In genomic region chr19:30883071-30883470, GRCh38 we compare ENCODE assay signal across 22 cellular contexts.
"Had no signal": no experiment of that assay in that cellular context is flagged by ENCODE, and none has a peak within 500 bp of the region (broad histone marks: within the 10 kb centered on the region; RNA-seq: fewer than 3 reads in every experiment).

No MANE protein-coding gene starts in this region.

- H3K36me3 ChIP-seq: esophagus muscularis mucosa, ovary, sigmoid colon, stomach, thyroid gland, vagina had no signal

- H3K27me3 ChIP-seq: ovary, sigmoid colon, thyroid gland, vagina had no signal

- H3K27ac ChIP-seq: dorsolateral prefrontal cortex, epithelial cell of prostate, esophagus muscularis mucosa, ovary, psoas muscle, sigmoid colon, stomach, thyroid gland, vagina had no signal

- H3K36me3 Mint-ChIP-seq: naive thymus-derived CD8-positive, alpha-beta T cell; stimulated activated effector memory CD8-positive, alpha-beta T cell treated with anti-CD3 and anti-CD28 coated beads, Interleukin-12 subunit alpha, Interleukin-12 subunit beta, amount 100 ng/mL, for 72 hours had no signal

- H3K4me3 ChIP-seq: dorsolateral prefrontal cortex, esophagus muscularis mucosa, ovary, psoas muscle, sigmoid colon, stomach, thyroid gland, vagina had no signal

- H3K9me3 ChIP-seq: esophagus muscularis mucosa, ovary, psoas muscle, sigmoid colon, thyroid gland, vagina had no signal

- H3K9me3 Mint-ChIP-seq: nephron progenitor cell; stimulated activated effector memory CD8-positive, alpha-beta T cell treated with anti-CD3 and anti-CD28 coated beads, Interleukin-12 subunit alpha, Interleukin-12 subunit beta, amount 100 ng/mL, for 72 hours had no signal

- H3K27ac Mint-ChIP-seq: naive thymus-derived CD8-positive, alpha-beta T cell; nephron progenitor cell; stimulated activated effector memory CD8-positive, alpha-beta T cell treated with anti-CD3 and anti-CD28 coated beads, Interleukin-12 subunit alpha, Interleukin-12 subunit beta, amount 100 ng/mL, for 72 hours had no signal

- DNase-seq: dorsolateral prefrontal cortex; effector CD4-positive, alpha-beta T cell; head of caudate nucleus; kidney; mesenchymal stem cell; naive thymus-derived CD8-positive, alpha-beta T cell; nephron progenitor cell; occipital lobe; ovary; psoas muscle; right cardiac atrium; sigmoid colon; stimulated activated CD4-positive, alpha-beta T cell treated with anti-CD3 and anti-CD28 coated beads, Interleukin-2, amount 100 ng/mL, for 24 hours; stimulated activated CD4-positive, alpha-beta T cell treated with anti-CD3 and anti-CD28 coated beads, Interleukin-4, amount 100 ng/mL, for 24 hours; stimulated activated naive CD4-positive, alpha-beta T cell treated with Interleukin-2 at 50 U/mL for 16 hours; stomach; thyroid gland; trophoblast cell had no signal

- H3K4me1 ChIP-seq: psoas muscle, sigmoid colon, stomach, thyroid gland had no signal

- H3K4me1 Mint-ChIP-seq: naive thymus-derived CD8-positive, alpha-beta T cell; stimulated activated effector memory CD8-positive, alpha-beta T cell treated with anti-CD3 and anti-CD28 coated beads, Interleukin-12 subunit alpha, Interleukin-12 subunit beta, amount 100 ng/mL, for 72 hours had no signal

- H3K4me3 Mint-ChIP-seq: naive thymus-derived CD8-positive, alpha-beta T cell; nephron progenitor cell; stimulated activated effector memory CD8-positive, alpha-beta T cell treated with anti-CD3 and anti-CD28 coated beads, Interleukin-12 subunit alpha, Interleukin-12 subunit beta, amount 100 ng/mL, for 72 hours had no signal
